In the genomic region with DNA sequence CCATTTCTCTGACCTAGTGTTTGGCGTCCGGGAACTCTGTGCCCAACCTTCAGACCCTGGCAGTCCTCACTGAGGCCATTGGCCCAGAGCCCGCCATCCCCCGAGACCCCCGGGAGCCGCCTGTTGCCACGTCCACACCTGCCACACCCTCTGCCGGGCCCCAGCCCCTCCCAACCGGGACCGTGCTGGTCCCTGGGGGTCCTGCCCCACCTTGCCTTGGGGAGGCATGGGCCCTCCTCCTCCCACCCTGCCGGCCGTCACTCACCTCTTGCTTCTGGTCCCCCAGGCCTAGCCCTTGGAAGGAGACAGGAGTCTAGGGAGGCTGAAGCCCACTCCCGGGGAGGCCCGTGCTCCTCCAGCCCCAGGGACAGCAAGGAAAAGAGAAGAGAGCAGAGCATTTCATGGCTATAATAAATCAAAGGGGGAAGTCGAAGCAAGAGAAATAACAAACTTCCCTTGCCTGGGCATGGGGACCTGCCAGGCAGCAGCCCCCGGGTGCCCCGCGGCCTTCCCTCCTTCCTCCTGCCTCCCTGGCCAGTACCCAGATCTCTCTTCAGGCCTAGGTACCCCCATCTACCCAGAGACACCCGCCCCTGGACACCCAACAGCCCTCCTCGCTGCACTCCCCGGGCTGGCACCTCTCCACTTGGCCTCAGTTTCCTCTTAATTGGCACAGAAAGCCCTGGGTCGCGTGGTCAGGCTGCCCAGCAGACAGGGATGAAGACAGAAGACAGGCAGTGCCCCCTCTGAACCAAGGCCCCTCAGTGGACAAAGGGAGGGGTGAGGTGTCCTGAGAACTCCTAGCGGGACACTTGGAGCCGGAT, we compare ENCODE assay signal across 8 cellular contexts. TPM values are rescaled to one million over a fixed set of nuclear protein-coding genes. Genes with fewer than 3 reads are reported as not detected.
DNase-seq lines count a peak whose midpoint lies in the region; ATAC-seq and TF ChIP-seq lines count a peak whose summit lies in the region.
"Had no signal": no experiment of that assay in that cellular context is flagged by ENCODE, and none has a peak within 500 bp of the region (broad histone marks: within the 10 kb centered on the region; RNA-seq: fewer than 3 reads in every experiment).

No MANE protein-coding gene starts in this region.

- intact Hi-C loops in ascending aorta (cut with DNase I), result no loop called here

- no peaks in the 10 kb centered on the region for H3K27me3 ChIP-seq in HUES6 (ENCODE audit: control insufficient read depth, insufficient read depth, low read length)
- H3K27me3 ChIP-seq in ascending aorta, result no peaks in the 10 kb centered on the region
- H3K27me3 ChIP-seq in rectal smooth muscle tissue (ENCODE audit: control insufficient read depth, insufficient read depth, low read length), result no peaks in the 10 kb centered on the region

- H3K9me3 ChIP-seq in HUES6 (ENCODE audit: control insufficient read depth, insufficient read depth, low read depth, low read length) (no peaks in the 10 kb centered on the region), ascending aorta (no peaks in the 10 kb centered on the region)

- H3K36me3 ChIP-seq in HUES6 (ENCODE audit: control insufficient read depth, insufficient read depth, low read length) (no peaks in the 10 kb centered on the region), ascending aorta (no peaks in the 10 kb centered on the region), rectal smooth muscle tissue (ENCODE audit: control insufficient read depth, insufficient read depth, low read length) (no peaks in the 10 kb centered on the region)

- H3K27ac ChIP-seq in HUES6 (ENCODE audit: low read depth, low read length) (0 out of 2 replicates have a peak overlapping the region, but pooled peaks have one; percentile 18), ascending aorta (peak overlapping the region; percentile 76 to 80), rectal smooth muscle tissue (ENCODE audit: low read depth, low read length) (peak overlapping the region; percentile 69)
- H3K27ac ChIP-seq: epithelial cell of prostate had no signal

- H3K4me1 ChIP-seq in HUES6 (ENCODE audit: control insufficient read depth, insufficient read depth, low read length) (peaks cover 26% of the 10 kb centered on the region), ascending aorta (peaks cover 0 to 4% of the 10 kb centered on the region in 2 donors), rectal smooth muscle tissue (ENCODE audit: control insufficient read depth, insufficient read depth, low read length) (peaks cover 4% of the 10 kb centered on the region)

- DNase-seq in ascending aorta (ENCODE audit: low spot score in 2 of 2), result no peak
- DNase-seq in cerebellar nuclear complex (lab: John Stamatoyannopoulos, UW), result no peak
- no peak for DNase-seq in D341Med (ENCODE audit: low spot score)

- H3K9ac ChIP-seq in HUES6 (ENCODE audit: low read length), result no peak overlapping the region
- peak overlapping the region; percentile 3 for H3K9ac ChIP-seq in rectal smooth muscle tissue (ENCODE audit: low read length)

- H3K4me3 ChIP-seq in HUES6 (ENCODE audit: low read depth, low read length), result no peak overlapping the region
- peak overlapping the region in 1 of 2 donors; percentile 11 for H3K4me3 ChIP-seq in ascending aorta
- H3K4me3 ChIP-seq in rectal smooth muscle tissue (ENCODE audit: low read length), result peak overlapping the region; percentile 1

- no peak for ATAC-seq in GM18520 (IDR thresholded peaks at IDR 0.05; ENCODE audit: unreplicated experiment)

- TF ChIP-seq CTCF in ascending aorta (IDR thresholded peaks at IDR 0.05), result no peak

RNA-seq across cellular contexts. Expression of gene SLC39A13, which starts 13.0 kb away (rescaled TPM):
- total RNA-seq in ascending aorta, result 246 TPM

RNA-seq across cellular contexts. Expression of gene SPI1, which starts 17.1 kb away (rescaled TPM):
- 98.2 TPM for total RNA-seq in ascending aorta
- total RNA-seq: T-helper 2 cell treated with Interferon-gamma antibody and Interleukin-4, amounts not matched to agents 100 ng/mL and 5 ng/mL, for 36 hours had no signal

RNA-seq across cellular contexts. Expression of gene PSMC3, which starts 30.8 kb away (rescaled TPM):
- 34.8 TPM for total RNA-seq in ascending aorta

RNA-seq across cellular contexts. Expression of gene MYBPC3, which starts 42.9 kb away (rescaled TPM):
- not detected for total RNA-seq in ascending aorta
- total RNA-seq: T-helper 2 cell treated with Interferon-gamma antibody and Interleukin-4, amounts not matched to agents 100 ng/mL and 5 ng/mL, for 36 hours had no signal

RNA-seq across cellular contexts. Expression of gene RAPSN, which starts 53.5 kb away (rescaled TPM):
- total RNA-seq in ascending aorta, result not detected

Comparison
In these comparisons a context has a peak if more than half of its experiments do, and no peak if none do; other contexts are left out.
1. H3K27ac ChIP-seq: peak in every context shown above with its lines; median percentile 78 in ascending aorta; 69 in rectal smooth muscle tissue; 18 in HUES6.